ENCODE assay signal across 8 cellular contexts in genomic region chr10:132396495-132397035, GRCh38. TPM values are rescaled to one million over a fixed set of nuclear protein-coding genes. Genes with fewer than 3 reads are reported as not detected.
DNase-seq lines count a peak whose midpoint lies in the region; ATAC-seq and TF ChIP-seq lines count a peak whose summit lies in the region.

No MANE protein-coding gene starts in this region.

- TF ChIP-seq EP300 in Ishikawa (IDR thresholded peaks at IDR 0.05; ENCODE audit: borderline replicate concordance): no peak

- H3K4me3 ChIP-seq in BJ (ENCODE audit: low read depth, low read length): peak overlapping the region; percentile 41
- no peak overlapping the region for H3K4me3 ChIP-seq in mucosa of stomach (ENCODE audit: low read length)
- peak overlapping the region in 1 of 3 donors; percentile 49 for H3K4me3 ChIP-seq in thyroid gland (replicated peaks in 1 of 3)

- peak overlapping the region; percentile 94 to 95 (median 95) for H3K27ac ChIP-seq in thyroid gland

- no peak for TF ChIP-seq CTCF in BJ (IDR thresholded peaks at IDR 0.05; ENCODE audit: insufficient read depth, low read depth, low read length)
- TF ChIP-seq CTCF in thyroid gland (IDR thresholded peaks at IDR 0.05): peak in 3 of 6 experiments; percentile 45 to 72 (median 49)

- H3K9me3 ChIP-seq in mucosa of stomach (ENCODE audit: control insufficient read depth, low read length) (no peaks in the 10 kb centered on the region), thyroid gland (no peaks in the 10 kb centered on the region)

- CTCF ChIA-PET in BJ (lab: Yijun Ruan, JAX): no interaction called here

- peak; percentile 43 for ATAC-seq in GM19438 (IDR thresholded peaks at IDR 0.05; ENCODE audit: low read depth, unreplicated experiment)
- no peak for ATAC-seq in GM18517 (IDR thresholded peaks at IDR 0.05; ENCODE audit: unreplicated experiment)

- peak; percentile 44; the same call in 1 of the 2 replicates for TF ChIP-seq RAD21 in Ishikawa (IDR thresholded peaks at IDR 0.05; ENCODE audit: low read depth)

- POLR2A ChIA-PET in BJ (lab: Charles Lee): no interaction called here

- no peak for DNase-seq in BJ (ENCODE audit: low read depth)
- peak; percentile 51 to 64 for DNase-seq in activated CD4-positive, alpha-beta T cell treated with anti-CD3 and anti-CD28 coated beads for 4 hours
- DNase-seq in effector CD8-positive, alpha-beta T cell (lab: John Stamatoyannopoulos, UW): peak; percentile 34
- peak; percentile 79 to 80 for DNase-seq in thyroid gland

- intact Hi-C loops in thyroid gland (cut with DNase I): no loop called here

- H3K27me3 ChIP-seq in BJ (ENCODE audit: control insufficient read depth, insufficient read depth, low read length): no peaks in the 10 kb centered on the region
- H3K27me3 ChIP-seq in mucosa of stomach (ENCODE audit: control insufficient read depth, insufficient read depth, low read length): no peaks in the 10 kb centered on the region
- no peaks in the 10 kb centered on the region for H3K27me3 ChIP-seq in thyroid gland

- H3K4me1 ChIP-seq in mucosa of stomach (ENCODE audit: control insufficient read depth, insufficient read depth, low read length) (peaks cover 48% of the 10 kb centered on the region), thyroid gland (peaks cover 40 to 51% of the 10 kb centered on the region in 2 donors)

- H3K36me3 ChIP-seq in BJ (ENCODE audit: control insufficient read depth, insufficient read depth, low read length): no peaks in the 10 kb centered on the region
- no peaks in the 10 kb centered on the region for H3K36me3 ChIP-seq in mucosa of stomach (ENCODE audit: control insufficient read depth, insufficient read depth, low read length)
- H3K36me3 ChIP-seq in thyroid gland: no peaks in the 10 kb centered on the region

- peak overlapping the region; percentile 88 for H3K9ac ChIP-seq in mucosa of stomach (ENCODE audit: low read length)

- no peak for TF ChIP-seq POLR2A in thyroid gland (IDR thresholded peaks at IDR 0.05)

- WGBS in thyroid gland, 2 donors: 0% methylated on average over 2 of the region's 80 CpGs; no CpG with 5 or more reads in 1 of the 2 donors

TF ChIP-seq in Ishikawa, 13 proteins besides CTCF, POLR2A, EP300 and RAD21:
- TF ChIP-seq MAX (IDR thresholded peaks at IDR 0.05): peak; percentile 43; the same call in 1 of the 2 replicates
- no peak for TF ChIP-seq FOXM1 (IDR thresholded peaks at IDR 0.05; ENCODE audit: borderline replicate concordance, low read depth)

RNA-seq across cellular contexts. Expression of gene PWWP2B, which starts 0.4 kb away (rescaled TPM):
- polyA plus RNA-seq in BJ (2011; rRNA removed): 1.6 and 2.7 TPM in 2 replicates
- 0.66 and 0.77 TPM in 2 replicates for polyA minus RNA-seq in BJ (2011; rRNA and poly(A)+ RNA removed)
- total RNA-seq in thyroid gland: 10 to 100 TPM; 14.5 to 35.4 (median 27.3) TPM
